Comparison of ENCODE assay signal across 25 cellular contexts in genomic region chr4:169958629-169959028, GRCh38.
DNase-seq lines count a peak whose midpoint lies in the region; ATAC-seq and TF ChIP-seq lines count a peak whose summit lies in the region.
"Had no signal": no experiment of that assay in that cellular context is flagged by ENCODE, and none has a peak within 500 bp of the region (broad histone marks: within the 10 kb centered on the region; RNA-seq: fewer than 3 reads in every experiment).

No MANE protein-coding gene starts in this region.

- no peaks in the 10 kb centered on the region for H3K27me3 Mint-ChIP-seq in WTC11 (ENCODE audit: low read depth)
- H3K27me3 Mint-ChIP-seq: CD4-positive, CD25-positive, alpha-beta regulatory T cell had no signal

- TF ChIP-seq POLR2A in spleen (IDR thresholded peaks at IDR 0.05), result no peak

- H3K4me1 ChIP-seq in HAP-1 (peaks cover 7% of the 10 kb centered on the region), spleen (no peaks in the 10 kb centered on the region)
- H3K4me1 ChIP-seq: BE2C, BLaER1 had no signal

- H3K9me3 ChIP-seq in HAP-1, result no peaks in the 10 kb centered on the region
- no peaks in the 10 kb centered on the region for H3K9me3 ChIP-seq in spleen
- H3K9me3 ChIP-seq: BE2C, BLaER1 had no signal

- H3K36me3 ChIP-seq in HAP-1 (replicated peaks) (no peaks in the 10 kb centered on the region), spleen (no peaks in the 10 kb centered on the region)
- H3K36me3 ChIP-seq: BE2C, BLaER1 had no signal

- POLR2A ChIA-PET in WTC11 (lab: Charles Lee), result no interaction called here

- H3K27me3 ChIP-seq in HAP-1 (ENCODE audit: low read depth) (peaks cover 4% of the 10 kb centered on the region; the same call in 1 of the 2 replicates), spleen (replicated peaks in 1 of 7) (no peaks in the 10 kb centered on the region)
- H3K27me3 ChIP-seq: BE2C, BLaER1 had no signal

- H3K36me3 Mint-ChIP-seq in WTC11, result no peaks in the 10 kb centered on the region; the same call in 1 of the 2 replicates
- H3K36me3 Mint-ChIP-seq: CD14-positive monocyte; CD4-positive, alpha-beta memory T cell; CD4-positive, CD25-positive, alpha-beta regulatory T cell; CD8-positive, alpha-beta memory T cell had no signal

- H3K9me3 Mint-ChIP-seq in WTC11, result no peaks in the 10 kb centered on the region

- no peak overlapping the region for H3K4me3 ChIP-seq in HAP-1
- no peak overlapping the region for H3K4me3 ChIP-seq in spleen
- H3K4me3 ChIP-seq: BLaER1, GM12878 had no signal

- no peak overlapping the region for H3K27ac Mint-ChIP-seq in WTC11
- H3K27ac Mint-ChIP-seq: CD14-positive monocyte; CD4-positive, alpha-beta memory T cell; CD4-positive, CD25-positive, alpha-beta regulatory T cell; CD8-positive, alpha-beta memory T cell had no signal

- in situ Hi-C loops in HAP-1 (cut with MboI; ENCODE audit: low sequenced_read_pairs), result no loop called here

- intact Hi-C loops in posterior cingulate gyrus (cut with DNase I), result no loop called here
- intact Hi-C loops in spleen (cut with DNase I; ENCODE audit: low total_unique reads), result no loop called here

- TF ChIP-seq CTCF in WTC11 (IDR thresholded peaks at IDR 0.05), result no peak
- no peak for TF ChIP-seq CTCF in spleen (IDR thresholded peaks at IDR 0.05 in 8 of 11, conservative IDR thresholded peaks at IDR 0.05 in 3 of 11)

- ATAC-seq in WTC11, result peak; percentile 21
- ATAC-seq in GM19328 (IDR thresholded peaks at IDR 0.05; ENCODE audit: unreplicated experiment), result no peak
- ATAC-seq in GM21390 (IDR thresholded peaks at IDR 0.05; ENCODE audit: unreplicated experiment), result no peak
- ATAC-seq: GM12878 had no signal

- 84 to 98% (median 93%) methylated on average over 7 of the region's 7 CpGs for WGBS in spleen, 5 donors

- DNase-seq in HAP-1 (ENCODE audit: low spot score in 2 of 2), result peak; percentile 69 to 70
- DNase-seq in WTC11 (ENCODE audit: low spot score), result no peak
- DNase-seq in islet precursor cell, result peak; percentile 19
- no peak for DNase-seq in posterior cingulate gyrus
- no peak for DNase-seq in spleen
- DNase-seq: 8988T; ACHN; BE2C; C1 segment of cervical spinal cord; CD4-positive, alpha-beta memory T cell; CD4-positive, CD25-positive, alpha-beta regulatory T cell; CD8-positive, alpha-beta memory T cell; COR-L47; DMS 273 treated with DMSO at 0.1 percent for 48 hours; DMS153; DMS53; DMS79; DND-41; EL; GDM1 had no signal

- CTCF ChIA-PET in WTC11 (lab: Charles Lee), result no interaction called here

- no peak overlapping the region for H3K27ac ChIP-seq in spleen
- H3K27ac ChIP-seq: BLaER1 had no signal

- peaks cover 26% of the 10 kb centered on the region for H3K4me1 Mint-ChIP-seq in WTC11
- H3K4me1 Mint-ChIP-seq: CD14-positive monocyte; CD4-positive, alpha-beta memory T cell; CD4-positive, CD25-positive, alpha-beta regulatory T cell; CD8-positive, alpha-beta memory T cell had no signal

- H3K4me3 Mint-ChIP-seq in WTC11, result no peak overlapping the region
- H3K4me3 Mint-ChIP-seq: CD14-positive monocyte; CD4-positive, alpha-beta memory T cell; CD4-positive, CD25-positive, alpha-beta regulatory T cell; CD8-positive, alpha-beta memory T cell had no signal

TF ChIP-seq in WTC11, 78 proteins besides CTCF, POLR2A, EP300 and RAD21:
- TF ChIP-seq KAT7 (CRISPR knock-in tag; IDR thresholded peaks at IDR 0.05; ENCODE audit: borderline replicate concordance) (no peak), CREM (CRISPR knock-in tag; IDR thresholded peaks at IDR 0.05) (no peak), CBFB (CRISPR knock-in tag; IDR thresholded peaks at IDR 0.05; ENCODE audit: low read depth) (no peak), ATF2 (CRISPR knock-in tag; IDR thresholded peaks at IDR 0.05; ENCODE audit: borderline replicate concordance, low read depth) (no peak), ZNF425 (CRISPR knock-in tag; conservative IDR thresholded peaks at IDR 0.05) (no peak)
TF ChIP-seq in WTC11: peak in this region for 0.

Comparison
In these comparisons a context has a peak if more than half of its experiments do, and no peak if none do; other contexts are left out.
1. DNase-seq: peak in HAP-1 (2 of 2) and islet precursor cell (single experiment); none in WTC11 (single experiment), posterior cingulate gyrus (0 of 10) and spleen (single experiment).